ENCODE assay signal across 12 cellular contexts in genomic region chr7:40471891-40472290, GRCh38.
DNase-seq lines count a peak whose midpoint lies in the region; ATAC-seq, FAIRE-seq and TF ChIP-seq lines count a peak whose summit lies in the region.
"Had no signal": no experiment of that assay in that cellular context is flagged by ENCODE, and none has a peak within 500 bp of the region (broad histone marks: within the 10 kb centered on the region; RNA-seq: fewer than 3 reads in every experiment).

No MANE protein-coding gene starts in this region.

- H2BK5ac ChIP-seq in IMR-90 (ENCODE audit: low read depth, low read length, poor library complexity, severe bottlenecking) = no peak overlapping the region

- H3K4me1 Mint-ChIP-seq in astrocyte (ENCODE audit: low read depth, unreplicated experiment) = peaks cover 33% of the 10 kb centered on the region
- H3K4me1 Mint-ChIP-seq in mesothelial cell of epicardium = peaks cover 45% of the 10 kb centered on the region
- no peaks in the 10 kb centered on the region for H3K4me1 Mint-ChIP-seq in natural killer cell
- peaks cover 6% of the 10 kb centered on the region for H3K4me1 Mint-ChIP-seq in activated naive CD4-positive, alpha-beta T cell treated with anti-CD3 and anti-CD28 coated beads for 36 hours (ENCODE audit: low read depth)
- H3K4me1 Mint-ChIP-seq: CD14-positive monocyte had no signal

- H3K9me3 Mint-ChIP-seq in astrocyte (ENCODE audit: unreplicated experiment) = peaks cover 3% of the 10 kb centered on the region
- peaks cover 6% of the 10 kb centered on the region for H3K9me3 Mint-ChIP-seq in mesothelial cell of epicardium
- H3K9me3 Mint-ChIP-seq in natural killer cell = peaks cover 0 to 4% of the 10 kb centered on the region in 2 donors
- H3K9me3 Mint-ChIP-seq in activated naive CD4-positive, alpha-beta T cell treated with anti-CD3 and anti-CD28 coated beads for 36 hours = no peaks in the 10 kb centered on the region
- H3K9me3 Mint-ChIP-seq: CD14-positive monocyte had no signal

- WGBS in IMR-90 (ENCODE audit: extremely low coverage in 2 of 2, insufficient read length in 1 of 2), 2 experiments = no CpG with 5 or more reads among the region's 4 CpGs

- no peaks in the 10 kb centered on the region for H3K9me3 ChIP-seq in IMR-90 (ENCODE audit: control insufficient read depth, insufficient read depth, low read length)
- no peaks in the 10 kb centered on the region for H3K9me3 ChIP-seq in astrocyte (ENCODE audit: insufficient read depth, low read depth, low read length)
- no peaks in the 10 kb centered on the region for H3K9me3 ChIP-seq in vagina
- H3K9me3 ChIP-seq: A549 had no signal

- H2BK15ac ChIP-seq in IMR-90 (ENCODE audit: low read depth, low read length) = no peak overlapping the region

- CTCF ChIA-PET in IMR-90 (lab: Yijun Ruan, JAX) = interaction anchor here (0.6 kb wide), 1 partner anchor 80 kb away, joined by 3 read pairs; no protein-coding TSS in a partner anchor
- CTCF ChIA-PET in activated naive CD4-positive, alpha-beta T cell treated with anti-CD3 and anti-CD28 coated beads for 36 hours (lab: Charles Lee) = no interaction called here

- peaks cover 12% of the 10 kb centered on the region for H3K4me1 ChIP-seq in IMR-90 (ENCODE audit: control insufficient read depth, insufficient read depth, low read length)
- peaks cover 17% of the 10 kb centered on the region for H3K4me1 ChIP-seq in astrocyte (ENCODE audit: insufficient read depth, low read length)
- no peaks in the 10 kb centered on the region for H3K4me1 ChIP-seq in vagina
- H3K4me1 ChIP-seq: A549 had no signal

- H3K36me3 Mint-ChIP-seq in astrocyte (ENCODE audit: low read depth, unreplicated experiment) (no peaks in the 10 kb centered on the region), mesothelial cell of epicardium (peaks cover 4% of the 10 kb centered on the region), natural killer cell (no peaks in the 10 kb centered on the region)
- no peaks in the 10 kb centered on the region for H3K36me3 Mint-ChIP-seq in activated naive CD4-positive, alpha-beta T cell treated with anti-CD3 and anti-CD28 coated beads for 36 hours (ENCODE audit: low read depth)
- H3K36me3 Mint-ChIP-seq: CD14-positive monocyte had no signal

- H2AK5ac ChIP-seq in IMR-90 (ENCODE audit: low read depth, low read length) = no peak overlapping the region

- no peak for TF ChIP-seq CTCF in IMR-90 (conservative IDR thresholded peaks at IDR 0.05; ENCODE audit: low read depth, low read length)
- TF ChIP-seq CTCF in astrocyte (IDR thresholded peaks at IDR 0.05; ENCODE audit: insufficient read depth, low read depth, low read length) = no peak
- TF ChIP-seq CTCF in mesothelial cell of epicardium (IDR thresholded peaks at IDR 0.05; ENCODE audit: unreplicated experiment) = no peak
- no peak for TF ChIP-seq CTCF in natural killer cell (IDR thresholded peaks at IDR 0.05)
- no peak for TF ChIP-seq CTCF in vagina (IDR thresholded peaks at IDR 0.05)

- H2AFZ ChIP-seq in IMR-90 (replicated peaks; ENCODE audit: low read length, poor library complexity) = no peak overlapping the region
- H2AFZ ChIP-seq in astrocyte (ENCODE audit: low read depth, low read length) = no peak overlapping the region

- H3K27ac Mint-ChIP-seq in astrocyte (ENCODE audit: unreplicated experiment) (no peak overlapping the region), mesothelial cell of epicardium (peak overlapping the region; percentile 69), natural killer cell (no peak overlapping the region)
- no peak overlapping the region for H3K27ac Mint-ChIP-seq in activated naive CD4-positive, alpha-beta T cell treated with anti-CD3 and anti-CD28 coated beads for 36 hours
- H3K27ac Mint-ChIP-seq: CD14-positive monocyte had no signal

- peaks cover 0 to 4% of the 10 kb centered on the region in 2 experiments; a peak in 1 of 4 replicates for H3K79me1 ChIP-seq in IMR-90 (ENCODE audit: low read depth in 1 of 2, low read length in 2 of 2)

- no peak overlapping the region for H4K8ac ChIP-seq in IMR-90 (ENCODE audit: low read depth in 2 of 2, low read length in 2 of 2)

- no peak overlapping the region for H3K56ac ChIP-seq in IMR-90 (ENCODE audit: extremely low read depth, insufficient read depth, low read length)

- H2BK120ac ChIP-seq in IMR-90 (ENCODE audit: low read depth, low read length) = no peak overlapping the region

- H3K4me2 ChIP-seq in IMR-90 (ENCODE audit: low read depth, low read length) (no peak overlapping the region), astrocyte (ENCODE audit: low read length) (no peak overlapping the region)
- H3K4me2 ChIP-seq: A549 had no signal

- H3K9me1 ChIP-seq in IMR-90 (ENCODE audit: insufficient read depth, low read length) = peaks cover 12% of the 10 kb centered on the region

- no peak overlapping the region for H3K14ac ChIP-seq in IMR-90 (replicated peaks; ENCODE audit: low read depth, low read length)

- in situ Hi-C loops in IMR-90 (cut with MboI; ENCODE audit: low sequenced_read_pairs) = no loop called here

- H2BK20ac ChIP-seq in IMR-90 (ENCODE audit: low read depth, low read length) = no peak overlapping the region

- ATAC-seq in IMR-90 (ENCODE audit: low read depth) (no peak), natural killer cell (no peak)
- ATAC-seq: A549, HCT116 had no signal

- POLR2A ChIA-PET in IMR-90 (lab: Charles Lee; ENCODE audit: unreplicated experiment) = no interaction called here

- H3K27me3 ChIP-seq in IMR-90 (ENCODE audit: control insufficient read depth, insufficient read depth, low read length) = no peaks in the 10 kb centered on the region
- H3K27me3 ChIP-seq in astrocyte (ENCODE audit: insufficient read depth, low read length) = no peaks in the 10 kb centered on the region
- H3K27me3 ChIP-seq in vagina = no peaks in the 10 kb centered on the region

- H3K18ac ChIP-seq in IMR-90 (ENCODE audit: low read depth, low read length) = no peak overlapping the region

- TF ChIP-seq RAD21 in IMR-90 (IDR thresholded peaks at IDR 0.05; ENCODE audit: low read length) = no peak

- DNase-seq in IMR-90 (no peak), astrocyte (ENCODE audit: low read depth) (no peak), mesothelial cell of epicardium (ENCODE audit: low spot score in 2 of 2, unreplicated experiment in 2 of 2) (no peak), natural killer cell (no peak), vagina (ENCODE audit: extremely low spot score in 2 of 2) (no peak)
- DNase-seq in activated naive CD4-positive, alpha-beta T cell treated with anti-CD3 and anti-CD28 coated beads for 36 hours = no peak
- DNase-seq: DMS53, GF-D8 had no signal

- no peak overlapping the region for H3K4ac ChIP-seq in IMR-90 (ENCODE audit: low read depth, low read length)

- no peaks in the 10 kb centered on the region for H3K79me2 ChIP-seq in astrocyte (ENCODE audit: insufficient read depth, low read length)

- no peak overlapping the region for H4K5ac ChIP-seq in IMR-90 (ENCODE audit: low read depth, low read length)

- H3K9ac ChIP-seq in IMR-90 (ENCODE audit: low read depth, low read length) = no peak overlapping the region
- H3K9ac ChIP-seq in astrocyte (ENCODE audit: low read length) = no peak overlapping the region

- H3K27me3 Mint-ChIP-seq in astrocyte (ENCODE audit: low read depth, unreplicated experiment) = no peaks in the 10 kb centered on the region
- no peaks in the 10 kb centered on the region for H3K27me3 Mint-ChIP-seq in mesothelial cell of epicardium (ENCODE audit: low read depth)
- no peaks in the 10 kb centered on the region for H3K27me3 Mint-ChIP-seq in natural killer cell (ENCODE audit: low read depth in 2 of 2)
- no peaks in the 10 kb centered on the region for H3K27me3 Mint-ChIP-seq in activated naive CD4-positive, alpha-beta T cell treated with anti-CD3 and anti-CD28 coated beads for 36 hours (ENCODE audit: low read depth)

- H4K91ac ChIP-seq in IMR-90 (ENCODE audit: insufficient read depth, low read depth, low read length) = no peak overlapping the region

- no peak for FAIRE-seq in astrocyte (lab: Jason Lieb, UNC)
- FAIRE-seq: A549, HTR-8/SVneo had no signal

- H3K4me3 ChIP-seq in IMR-90 (ENCODE audit: insufficient read depth, low read depth, low read length) = no peak overlapping the region
- H3K4me3 ChIP-seq in astrocyte (ENCODE audit: insufficient read depth, low read depth, low read length) = no peak overlapping the region
- H3K4me3 ChIP-seq in vagina = no peak overlapping the region
- H3K4me3 ChIP-seq: A549 had no signal

- H3K4me3 Mint-ChIP-seq in astrocyte (ENCODE audit: unreplicated experiment) (no peak overlapping the region), mesothelial cell of epicardium (no peak overlapping the region), natural killer cell (no peak overlapping the region)
- no peak overlapping the region for H3K4me3 Mint-ChIP-seq in activated naive CD4-positive, alpha-beta T cell treated with anti-CD3 and anti-CD28 coated beads for 36 hours
- H3K4me3 Mint-ChIP-seq: CD14-positive monocyte had no signal

- BruUV-seq in IMR-90 (replicated peaks; lab: Mats Ljungman, UMichigan) = no TSS peak

- intact Hi-C loops in IMR-90 (cut with micrococcal nuclease) = loop anchor here (10.0 kb wide), 1 partner anchor 1233 kb away; the partner anchor contains the start of gene INHBA
- intact Hi-C loops in natural killer cell (cut with micrococcal nuclease) = no loop called here
- intact Hi-C loops in vagina (cut with DNase I) = no loop called here
- intact Hi-C loops in activated naive CD4-positive, alpha-beta T cell treated with anti-CD3 and anti-CD28 coated beads for 36 hours (cut with micrococcal nuclease) = no loop called here

- H4K20me1 ChIP-seq in IMR-90 (ENCODE audit: insufficient read depth, low read length) = no peaks in the 10 kb centered on the region
- no peaks in the 10 kb centered on the region for H4K20me1 ChIP-seq in astrocyte (ENCODE audit: insufficient read depth, low read length)

- no peak overlapping the region for H2AK9ac ChIP-seq in IMR-90 (replicated peaks; ENCODE audit: low read depth, low read length, poor library complexity)

- no peak overlapping the region for H3K27ac ChIP-seq in IMR-90 (ENCODE audit: insufficient read depth, low read length)
- H3K27ac ChIP-seq in astrocyte (ENCODE audit: low read depth, low read length) = peak overlapping the region; percentile 16
- no peak overlapping the region for H3K27ac ChIP-seq in vagina
- H3K27ac ChIP-seq: A549 had no signal

- TF ChIP-seq POLR2A in IMR-90 (IDR thresholded peaks at IDR 0.05; ENCODE audit: low read depth, low read length) (no peak), vagina (IDR thresholded peaks at IDR 0.05) (no peak)

- no peak overlapping the region for H3K23ac ChIP-seq in IMR-90 (ENCODE audit: low read depth, low read length)

- no peaks in the 10 kb centered on the region for H3K36me3 ChIP-seq in IMR-90 (ENCODE audit: control insufficient read depth, insufficient read depth, low read length)
- no peaks in the 10 kb centered on the region for H3K36me3 ChIP-seq in astrocyte (ENCODE audit: insufficient read depth, low read length)
- no peaks in the 10 kb centered on the region for H3K36me3 ChIP-seq in vagina

- dilution Hi-C loops in IMR-90 (cut with HindIII; ENCODE audit: low sequenced_read_pairs, unreplicated experiment) = no loop called here

TF ChIP-seq in IMR-90, 13 proteins besides CTCF, POLR2A, EP300 and RAD21:
- peak; percentile 90 for TF ChIP-seq CEBPB (IDR thresholded peaks at IDR 0.05; ENCODE audit: low read depth, low read length)
- TF ChIP-seq RCOR1 (IDR thresholded peaks at IDR 0.05; ENCODE audit: insufficient replicate concordance, low read length) = no peak
- TF ChIP-seq RFX5 (IDR thresholded peaks at IDR 0.05; ENCODE audit: low read depth, low read length) = no peak
